Comparison of ENCODE assay signal across 7 cellular contexts in the genomic region with DNA sequence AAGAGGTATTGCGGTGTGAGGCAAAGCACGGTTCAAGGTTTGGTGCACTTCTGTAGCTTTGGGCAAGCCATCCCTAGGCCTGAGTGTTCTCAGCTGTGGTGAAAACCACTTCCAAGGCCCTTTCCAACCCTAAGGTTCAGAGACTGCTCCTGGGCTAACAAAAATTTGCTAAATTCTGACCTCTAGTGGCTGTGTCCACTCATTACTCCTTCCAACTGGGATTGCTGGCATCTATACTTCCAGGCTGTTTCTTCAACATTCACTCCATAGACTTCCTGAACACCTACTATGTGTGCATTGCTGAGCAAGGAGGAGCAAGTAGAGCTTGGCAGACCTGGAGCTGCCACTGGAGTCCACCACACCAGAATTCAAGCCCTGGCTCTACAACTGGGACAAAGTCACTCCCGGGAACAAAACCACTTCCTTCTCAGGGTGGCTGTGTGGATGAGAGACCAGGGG. TPM values are rescaled to one million over a fixed set of nuclear protein-coding genes. Genes with fewer than 3 reads are reported as not detected.
A peak's percentile ranks its signal among the peaks of the same experiment; 100 is the strongest.
DNase-seq lines count a peak whose midpoint lies in the region; ATAC-seq and TF ChIP-seq lines count a peak whose summit lies in the region.

No MANE protein-coding gene starts in this region.

- DNase-seq in DMS153 treated with DMSO at 0.1 percent for 48 hours (lab: John Stamatoyannopoulos, UW; ENCODE audit: unreplicated experiment) (peak; percentile 65), HCT116 (ENCODE audit: low read depth, low spot score) (no peak), NCI-H510A (lab: John Stamatoyannopoulos, UW) (peak; percentile 19), ascending aorta (ENCODE audit: low spot score in 2 of 2) (no peak), hepatic stellate cell (ENCODE audit: low spot score) (peak; percentile 63), smooth muscle cell (lab: John Stamatoyannopoulos, UW; ENCODE audit: unreplicated experiment) (no peak)

- POLR2A ChIA-PET in HCT116 (lab: Charles Lee): no interaction called here

- H3K4me2 ChIP-seq in HCT116 (ENCODE audit: low read length) (no peak overlapping the region), smooth muscle cell (no peak overlapping the region)

- RAD21 ChIA-PET in HCT116 (lab: Charles Lee; ENCODE audit: low non-redundant PET in 1 of 2, low total read pairs in 2 of 2, uncharacterized antibody in 2 of 2, unreplicated experiment in 2 of 2): interaction anchor here (1.8 to 2.9 kb wide), 2 partner anchors 172 kb away, joined by 5 to 7 read pairs; no protein-coding TSS in a partner anchor

- intact Hi-C loops in HCT116 (cut with micrococcal nuclease) (loop anchor here (1.0 to 5.0 kb wide), 6 partner anchors 133 to 738 kb away; a partner anchor contains a TSS), ascending aorta (cut with DNase I) (loop anchor here (5.0 kb wide), 1 partner anchor 323 kb away; no protein-coding TSS in a partner anchor)

- H3K27me3 ChIP-seq in HCT116 (ENCODE audit: insufficient read depth, low read length) (no peaks in the 10 kb centered on the region), ascending aorta (no peaks in the 10 kb centered on the region), smooth muscle cell (ENCODE audit: low read depth) (no peaks in the 10 kb centered on the region)

- H3K36me3 ChIP-seq in HCT116 (ENCODE audit: control insufficient read depth in 1 of 2, insufficient read depth in 2 of 2, low read length in 2 of 2) (peaks cover 17 to 35% of the 10 kb centered on the region in 2 experiments; a peak in 3 of 4 replicates), ascending aorta (peaks cover 24 to 29% of the 10 kb centered on the region in 2 donors), smooth muscle cell (ENCODE audit: low read depth) (no peaks in the 10 kb centered on the region)

- H3K9me3 ChIP-seq in HCT116 (ENCODE audit: control insufficient read depth in 1 of 2, insufficient read depth in 1 of 2, low read depth in 1 of 2, low read length in 2 of 2) (no peaks in the 10 kb centered on the region), ascending aorta (no peaks in the 10 kb centered on the region), smooth muscle cell (replicated peaks; ENCODE audit: low read depth) (no peaks in the 10 kb centered on the region)

- H3K4me3 ChIP-seq in HCT116 (replicated peaks in 1 of 2; ENCODE audit: low read depth in 1 of 2, low read length in 2 of 2): no peak overlapping the region
- no peak overlapping the region for H3K4me3 ChIP-seq in ascending aorta
- H3K4me3 ChIP-seq in smooth muscle cell: no peak overlapping the region

- H3K79me2 ChIP-seq in HCT116 (ENCODE audit: insufficient read depth, low read length): no peaks in the 10 kb centered on the region
- no peaks in the 10 kb centered on the region for H3K79me2 ChIP-seq in smooth muscle cell (ENCODE audit: low read depth)

- no peak overlapping the region for H2AFZ ChIP-seq in HCT116 (ENCODE audit: low read depth, low read length, poor library complexity, severe bottlenecking)
- H2AFZ ChIP-seq in smooth muscle cell (ENCODE audit: low read depth): no peak overlapping the region

- 62% methylated on average over 3 of the region's 3 CpGs for WGBS in smooth muscle cell (ENCODE audit: low lambda C conversion rate)

- H3K4me1 ChIP-seq in HCT116 (ENCODE audit: control insufficient read depth in 1 of 2, insufficient read depth in 2 of 2, low read length in 2 of 2) (peaks cover 16 to 20% of the 10 kb centered on the region in 2 experiments; a peak in 3 of 4 replicates), ascending aorta (peaks cover 12 to 20% of the 10 kb centered on the region in 2 donors), smooth muscle cell (ENCODE audit: low read depth) (no peaks in the 10 kb centered on the region)

- H3K9ac ChIP-seq in HCT116 (ENCODE audit: low read length) (no peak overlapping the region), smooth muscle cell (ENCODE audit: low read depth) (no peak overlapping the region)

- TF ChIP-seq POLR2A in HCT116 (IDR thresholded peaks at IDR 0.05; ENCODE audit: borderline replicate concordance, extremely low read depth, insufficient read depth, insufficient read length): no peak

- peak; percentile 89 to 96 (median 91) for TF ChIP-seq CTCF in HCT116 (IDR thresholded peaks at IDR 0.05 in 2 of 3, conservative IDR thresholded peaks at IDR 0.05 in 1 of 3; ENCODE audit: borderline replicate concordance in 1 of 3, insufficient read depth in 1 of 3, low read depth in 2 of 3, low read length in 2 of 3)
- peak; percentile 35 to 57 (median 54) for TF ChIP-seq CTCF in ascending aorta (IDR thresholded peaks at IDR 0.05)
- peak; percentile 72 for TF ChIP-seq CTCF in smooth muscle cell (IDR thresholded peaks at IDR 0.05; ENCODE audit: borderline replicate concordance, insufficient read depth, poor library complexity, severe bottlenecking)

- no peaks in the 10 kb centered on the region for H4K20me1 ChIP-seq in HCT116 (ENCODE audit: insufficient read depth)
- no peaks in the 10 kb centered on the region for H4K20me1 ChIP-seq in smooth muscle cell (ENCODE audit: low read depth)

- ATAC-seq in HCT116 (peak; percentile 83), HG02571 (IDR thresholded peaks at IDR 0.05; ENCODE audit: unreplicated experiment) (no peak)

- peaks cover 12% of the 10 kb centered on the region for H3F3A ChIP-seq in smooth muscle cell (ENCODE audit: low read depth)

- TF ChIP-seq RAD21 in HCT116 (IDR thresholded peaks at IDR 0.05; ENCODE audit: low read depth): peak; percentile 93

- no peak overlapping the region for H3K27ac ChIP-seq in HCT116 (ENCODE audit: low read depth, low read length)
- H3K27ac ChIP-seq in ascending aorta: peak overlapping the region; percentile 68 to 92
- no peak overlapping the region for H3K27ac ChIP-seq in smooth muscle cell (ENCODE audit: low read depth)

- no peaks in the 10 kb centered on the region for H3K9me2 ChIP-seq in HCT116 (ENCODE audit: insufficient read depth)

- BruUV-seq in HCT116 (replicated peaks; lab: Mats Ljungman, UMichigan): no TSS peak

- CTCF ChIA-PET in HCT116 (lab: Charles Lee): interaction anchor here (1.1 to 5.5 kb wide), 3 partner anchors 11 to 173 kb away, joined by 3 to 48 read pairs (median 5); no protein-coding TSS in a partner anchor

TF ChIP-seq in HCT116, 20 proteins besides CTCF, POLR2A, EP300 and RAD21 (continues in another document):
- TF ChIP-seq, protein P1, sequence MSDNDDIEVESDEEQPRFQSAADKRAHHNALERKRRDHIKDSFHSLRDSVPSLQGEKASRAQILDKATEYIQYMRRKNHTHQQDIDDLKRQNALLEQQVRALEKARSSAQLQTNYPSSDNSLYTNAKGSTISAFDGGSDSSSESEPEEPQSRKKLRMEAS (IDR thresholded peaks at IDR 0.05): no peak
- TF ChIP-seq, protein P2, sequence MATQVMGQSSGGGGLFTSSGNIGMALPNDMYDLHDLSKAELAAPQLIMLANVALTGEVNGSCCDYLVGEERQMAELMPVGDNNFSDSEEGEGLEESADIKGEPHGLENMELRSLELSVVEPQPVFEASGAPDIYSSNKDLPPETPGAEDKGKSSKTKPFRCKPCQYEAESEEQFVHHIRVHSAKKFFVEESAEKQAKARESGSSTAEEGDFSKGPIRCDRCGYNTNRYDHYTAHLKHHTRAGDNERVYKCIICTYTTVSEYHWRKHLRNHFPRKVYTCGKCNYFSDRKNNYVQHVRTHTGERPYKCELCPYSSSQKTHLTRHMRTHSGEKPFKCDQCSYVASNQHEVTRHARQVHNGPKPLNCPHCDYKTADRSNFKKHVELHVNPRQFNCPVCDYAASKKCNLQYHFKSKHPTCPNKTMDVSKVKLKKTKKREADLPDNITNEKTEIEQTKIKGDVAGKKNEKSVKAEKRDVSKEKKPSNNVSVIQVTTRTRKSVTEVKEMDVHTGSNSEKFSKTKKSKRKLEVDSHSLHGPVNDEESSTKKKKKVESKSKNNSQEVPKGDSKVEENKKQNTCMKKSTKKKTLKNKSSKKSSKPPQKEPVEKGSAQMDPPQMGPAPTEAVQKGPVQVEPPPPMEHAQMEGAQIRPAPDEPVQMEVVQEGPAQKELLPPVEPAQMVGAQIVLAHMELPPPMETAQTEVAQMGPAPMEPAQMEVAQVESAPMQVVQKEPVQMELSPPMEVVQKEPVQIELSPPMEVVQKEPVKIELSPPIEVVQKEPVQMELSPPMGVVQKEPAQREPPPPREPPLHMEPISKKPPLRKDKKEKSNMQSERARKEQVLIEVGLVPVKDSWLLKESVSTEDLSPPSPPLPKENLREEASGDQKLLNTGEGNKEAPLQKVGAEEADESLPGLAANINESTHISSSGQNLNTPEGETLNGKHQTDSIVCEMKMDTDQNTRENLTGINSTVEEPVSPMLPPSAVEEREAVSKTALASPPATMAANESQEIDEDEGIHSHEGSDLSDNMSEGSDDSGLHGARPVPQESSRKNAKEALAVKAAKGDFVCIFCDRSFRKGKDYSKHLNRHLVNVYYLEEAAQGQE (IDR thresholded peaks at IDR 0.05; ENCODE audit: low read depth): no peak
- TF ChIP-seq, protein P3, sequence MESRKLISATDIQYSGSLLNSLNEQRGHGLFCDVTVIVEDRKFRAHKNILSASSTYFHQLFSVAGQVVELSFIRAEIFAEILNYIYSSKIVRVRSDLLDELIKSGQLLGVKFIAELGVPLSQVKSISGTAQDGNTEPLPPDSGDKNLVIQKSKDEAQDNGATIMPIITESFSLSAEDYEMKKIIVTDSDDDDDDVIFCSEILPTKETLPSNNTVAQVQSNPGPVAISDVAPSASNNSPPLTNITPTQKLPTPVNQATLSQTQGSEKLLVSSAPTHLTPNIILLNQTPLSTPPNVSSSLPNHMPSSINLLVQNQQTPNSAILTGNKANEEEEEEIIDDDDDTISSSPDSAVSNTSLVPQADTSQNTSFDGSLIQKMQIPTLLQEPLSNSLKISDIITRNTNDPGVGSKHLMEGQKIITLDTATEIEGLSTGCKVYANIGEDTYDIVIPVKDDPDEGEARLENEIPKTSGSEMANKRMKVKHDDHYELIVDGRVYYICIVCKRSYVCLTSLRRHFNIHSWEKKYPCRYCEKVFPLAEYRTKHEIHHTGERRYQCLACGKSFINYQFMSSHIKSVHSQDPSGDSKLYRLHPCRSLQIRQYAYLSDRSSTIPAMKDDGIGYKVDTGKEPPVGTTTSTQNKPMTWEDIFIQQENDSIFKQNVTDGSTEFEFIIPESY (IDR thresholded peaks at IDR 0.05; ENCODE audit: extremely low read depth, insufficient replicate concordance, low read length): no peak
- TF ChIP-seq SRF (IDR thresholded peaks at IDR 0.05; ENCODE audit: low read depth): no peak
- no peak for TF ChIP-seq EGR1 (IDR thresholded peaks at IDR 0.05; ENCODE audit: low read depth)
- no peak for TF ChIP-seq EZH2phosphoT487 (IDR thresholded peaks at IDR 0.05; ENCODE audit: borderline replicate concordance)
- no peak for TF ChIP-seq CEBPB (IDR thresholded peaks at IDR 0.05; ENCODE audit: low read depth)
- TF ChIP-seq ZFX (IDR thresholded peaks at IDR 0.05): no peak
- TF ChIP-seq SP1 (IDR thresholded peaks at IDR 0.05; ENCODE audit: low read depth): no peak

RNA-seq across cellular contexts. Expression of a gene that starts 29.3 kb away (rescaled TPM):
- 8.7 TPM for total RNA-seq in HCT116 (2021; ENCODE audit: unreplicated experiment)
- 3.8 and 4.2 TPM in 2 replicates for polyA plus RNA-seq in HCT116 (2012)
- total RNA-seq in ascending aorta: 50.0 TPM
- total RNA-seq in smooth muscle cell: 37.6 and 37.9 TPM in 2 replicates
- polyA plus RNA-seq in smooth muscle cell: 30.1 and 33.4 TPM in 2 replicates

RNA-seq across cellular contexts. Expression of a gene that starts 33.3 kb away (rescaled TPM):
- 74.7 TPM for total RNA-seq in HCT116 (2021; ENCODE audit: unreplicated experiment)
- polyA plus RNA-seq in HCT116 (2012): 55.0 and 72.1 TPM in 2 replicates
- 24.5 TPM for total RNA-seq in ascending aorta
- total RNA-seq in smooth muscle cell: 34.9 and 37.9 TPM in 2 replicates
- polyA plus RNA-seq in smooth muscle cell: 38.6 and 47.8 TPM in 2 replicates

Comparison
In these comparisons a context has a peak if more than half of its experiments do, and no peak if none do; other contexts are left out.
1. DNase-seq: peak in DMS153 treated with DMSO at 0.1 percent for 48 hours (single experiment), NCI-H510A (single experiment) and hepatic stellate cell (single experiment); none in HCT116 (single experiment), ascending aorta (0 of 2) and smooth muscle cell (single experiment).
2. H3K27ac ChIP-seq: peak in ascending aorta (2 of 2); none in HCT116 (single experiment) and smooth muscle cell (single experiment).
3. Peak in every context shown above with its lines, with median percentiles within 50 percentile points of each other: CTCF ChIP-seq.